Comparison of ENCODE assay signal across 16 cellular contexts in genomic region chr2:239621611-239622010, GRCh38.
A peak's percentile ranks its signal among the peaks of the same experiment; 100 is the strongest.
DNase-seq lines count a peak whose midpoint lies in the region; ATAC-seq lines count a peak whose summit lies in the region.
"Had no signal": no experiment of that assay in that cellular context is flagged by ENCODE, and none has a peak within 500 bp of the region (broad histone marks: within the 10 kb centered on the region; RNA-seq: fewer than 3 reads in every experiment).

No MANE protein-coding gene starts in this region.

- peak; percentile 42 for DNase-seq in activated CD8-positive, alpha-beta memory T cell treated with anti-CD3 and anti-CD28 coated beads for 24 hours
- DNase-seq in activated CD8-positive, alpha-beta memory T cell treated with anti-CD3 and anti-CD28 coated beads, Interleukin-2, amount 50 U/mL, for 4 hours = no peak
- DNase-seq in ecto neural progenitor cell (ENCODE audit: low spot score) (peak; percentile 18), posterior vena cava (ENCODE audit: low spot score) (peak; percentile 65), epidermal melanocyte (ENCODE audit: insufficient read length, low spot score) (no peak), posterior cingulate gyrus (no peak)
- DNase-seq: NCI-H1048, NCI-H1417, NCI-H1694, NCI-H2081, NCI-H2227 treated with DMSO at 0.1 percent for 48 hours, NCI-H69, RPMI8226, SHP77 had no signal

- no peak for ATAC-seq in GM18909 (IDR thresholded peaks at IDR 0.05; ENCODE audit: poor library complexity, unreplicated experiment)
- ATAC-seq: HCT116 had no signal

- intact Hi-C loops in posterior vena cava (cut with DNase I) (no loop called here), posterior cingulate gyrus (cut with DNase I) (no loop called here)

Comparison
In these comparisons a context has a peak if more than half of its experiments do, and no peak if none do; other contexts are left out.
1. DNase-seq: peak in activated CD8-positive, alpha-beta memory T cell treated with anti-CD3 and anti-CD28 coated beads for 24 hours (single experiment), ecto neural progenitor cell (single experiment) and posterior vena cava (single experiment); none in activated CD8-positive, alpha-beta memory T cell treated with anti-CD3 and anti-CD28 coated beads, Interleukin-2, amount 50 U/mL, for 4 hours (single experiment), epidermal melanocyte (single experiment) and posterior cingulate gyrus (0 of 10).